Comparison of ENCODE assay signal across 22 cellular contexts in the genomic region with DNA sequence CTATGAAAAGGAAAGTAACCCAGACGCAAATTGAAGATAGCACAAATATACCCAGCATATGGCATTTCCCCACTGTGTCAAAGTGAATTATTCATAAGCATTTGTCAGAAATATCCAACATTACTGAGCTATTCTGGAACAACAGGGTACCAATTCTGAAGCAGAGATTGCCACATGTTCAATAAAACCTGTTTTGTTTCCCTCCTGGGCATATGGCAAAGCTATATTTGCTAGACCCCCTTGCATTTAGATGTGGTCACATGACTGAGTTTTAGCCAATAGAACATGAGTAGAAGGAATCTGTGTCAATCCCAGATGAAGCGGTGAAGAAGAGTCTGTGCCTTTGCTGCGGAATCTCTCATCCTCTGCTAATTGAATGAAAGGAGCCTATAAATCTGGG.
"Had no signal": no experiment of that assay in that cellular context is flagged by ENCODE, and none has a peak within 500 bp of the region (broad histone marks: within the 10 kb centered on the region; RNA-seq: fewer than 3 reads in every experiment).

No MANE protein-coding gene starts in this region.

- H3K27me3 ChIP-seq: left lung, pancreas, tibial nerve, vagina had no signal

- H3K27ac ChIP-seq: left lung, lower lobe of right lung, pancreas, prostate gland, skin epidermis, tibial nerve, vagina had no signal

- H3K9me3 ChIP-seq: lower lobe of right lung, pancreas, prostate gland, vagina had no signal

- DNase-seq: kidney; left colon; left lung; lower lobe of right lung; mammary epithelial cell; mesenchymal stem cell; naive thymus-derived CD8-positive, alpha-beta T cell; nucleus accumbens; pancreas; posterior cingulate gyrus; retina; right cardiac atrium; stimulated activated CD4-positive, alpha-beta T cell treated with anti-CD3 and anti-CD28 coated beads, Interleukin-12 subunit alpha, Interleukin-12 subunit beta, amount 100 ng/mL, for 4 hours; stimulated activated CD4-positive, alpha-beta T cell treated with anti-CD3 and anti-CD28 coated beads, Interleukin-15, amount 100 ng/mL, for 24 hours; stimulated activated CD4-positive, alpha-beta T cell treated with anti-CD3 and anti-CD28 coated beads, Interleukin-2, amount 100 ng/mL, for 24 hours; stimulated activated CD4-positive, alpha-beta T cell treated with anti-CD3 and anti-CD28 coated beads, Interleukin-4, amount 100 ng/mL, for 1 hour; stimulated activated naive B cell treated with anti-CD40 and anti-IgM and Interleukin-4, amounts not matched to agents 10 μg/mL and 1 μg/mL and 100 μg/mL, for 72 hours had no signal

- H3K4me1 ChIP-seq: left lung, lower lobe of right lung, pancreas, prostate gland, tibial nerve, vagina had no signal

- H3K36me3 ChIP-seq: left lung, lower lobe of right lung, pancreas, prostate gland, tibial nerve, vagina had no signal

- FAIRE-seq: kidney, pancreas had no signal

- H3K4me3 ChIP-seq: left lung, lower lobe of right lung, pancreas, prostate gland, skin epidermis, tibial nerve, vagina had no signal

- ATAC-seq: left colon; left lung; lower lobe of right lung; naive thymus-derived CD8-positive, alpha-beta T cell; pancreas; right cardiac atrium; sciatic nerve; stimulated activated naive B cell treated with anti-CD40 and anti-IgM and Interleukin-4, amounts not matched to agents 10 μg/mL and 1 μg/mL and 100 μg/mL, for 72 hours had no signal
